In genomic region chr17:4557626-4558310, GRCh38 we compare ENCODE assay signal across 22 cellular contexts. TPM values are rescaled to one million over a fixed set of nuclear protein-coding genes. Genes with fewer than 3 reads are reported as not detected.
"Had no signal": no experiment of that assay in that cellular context is flagged by ENCODE, and none has a peak within 500 bp of the region (broad histone marks: within the 10 kb centered on the region; RNA-seq: fewer than 3 reads in every experiment).

No MANE protein-coding gene starts in this region.

- H3K27me3 Mint-ChIP-seq: naive B cell had no signal

- H3K36me3 ChIP-seq: cardiac muscle cell had no signal

- DNase-seq: activated CD4-positive, alpha-beta T cell treated with anti-CD3 and anti-CD28 coated beads, Interleukin-2, amount 50 U/mL, for 48 hours; activated CD4-positive, CD25-positive, alpha-beta regulatory T cell treated with anti-CD3 and anti-CD28 coated beads, Interleukin-2, amount 50 U/mL, for 72 hours; activated naive CD4-positive, alpha-beta T cell treated with anti-CD3 and anti-CD28 coated beads for 36 hours; adrenal gland; dorsolateral prefrontal cortex; left lung; mammary epithelial cell; naive B cell; nucleus accumbens; stimulated activated CD4-positive, alpha-beta T cell treated with anti-CD3 and anti-CD28 coated beads, Interleukin-4, amount 100 ng/mL, for 24 hours; stimulated activated naive CD4-positive, alpha-beta T cell treated with Interleukin-2 at 50 U/mL for 16 hours; T-helper 9 cell had no signal

- H3K27ac ChIP-seq: adrenal gland, cardiac muscle cell, dorsolateral prefrontal cortex, hepatocyte, left lung, right atrium auricular region, SK-N-MC, skin epidermis, suprapubic skin had no signal

- H3K4me2 ChIP-seq: hepatocyte had no signal

- H3K4me3 ChIP-seq: adrenal gland, cardiac muscle cell, dorsolateral prefrontal cortex, hepatocyte, left lung, right atrium auricular region, SK-N-MC, skin epidermis, suprapubic skin had no signal

- H3K4me3 Mint-ChIP-seq: activated naive CD4-positive, alpha-beta T cell treated with anti-CD3 and anti-CD28 coated beads for 36 hours had no signal

- H3K36me3 Mint-ChIP-seq: naive B cell had no signal

- ATAC-seq: left lung had no signal

- H3K9me3 Mint-ChIP-seq: activated naive CD4-positive, alpha-beta T cell treated with anti-CD3 and anti-CD28 coated beads for 36 hours; activated T-helper 2 cell treated with anti-CD3 and anti-CD28 coated beads, Interferon-gamma antibody, Interleukin-2, Interleukin-4, amounts not matched to agents 10 μg/mL and 5 μg/mL and 100 μg/mL, durations not matched to agents 14 hours and 24 hours and 36 hours; naive B cell had no signal

- H3K27ac Mint-ChIP-seq: activated naive CD4-positive, alpha-beta T cell treated with anti-CD3 and anti-CD28 coated beads for 36 hours; activated T-helper 2 cell treated with anti-CD3 and anti-CD28 coated beads, Interferon-gamma antibody, Interleukin-2, Interleukin-4, amounts not matched to agents 10 μg/mL and 5 μg/mL and 100 μg/mL, durations not matched to agents 14 hours and 24 hours and 36 hours; naive B cell; progenitor cell of endocrine pancreas had no signal

- H3K27me3 ChIP-seq: adrenal gland, cardiac muscle cell, dorsolateral prefrontal cortex, hepatocyte, left lung, right atrium auricular region, suprapubic skin had no signal

RNA-seq across cellular contexts. Expression of gene GGT6, which starts 2.6 kb away (rescaled TPM):
- total RNA-seq: activated naive CD4-positive, alpha-beta T cell treated with anti-CD3 and anti-CD28 coated beads for 36 hours; activated T-helper 2 cell treated with anti-CD3 and anti-CD28 coated beads, Interferon-gamma antibody, Interleukin-2, Interleukin-4, amounts not matched to agents 10 μg/mL and 5 μg/mL and 100 μg/mL, durations not matched to agents 14 hours and 24 hours and 36 hours; cardiac muscle cell; hepatocyte; mononuclear cell; progenitor cell of endocrine pancreas; right atrium auricular region had no signal
- polyA plus RNA-seq: cardiac muscle cell, hepatocyte had no signal

RNA-seq across cellular contexts. Expression of gene SMTNL2, which starts 26.6 kb away (rescaled TPM):
- total RNA-seq: activated naive CD4-positive, alpha-beta T cell treated with anti-CD3 and anti-CD28 coated beads for 36 hours; activated T-helper 2 cell treated with anti-CD3 and anti-CD28 coated beads, Interferon-gamma antibody, Interleukin-2, Interleukin-4, amounts not matched to agents 10 μg/mL and 5 μg/mL and 100 μg/mL, durations not matched to agents 14 hours and 24 hours and 36 hours; mammary epithelial cell; mononuclear cell had no signal
- polyA plus RNA-seq: keratinocyte, mammary epithelial cell had no signal

RNA-seq across cellular contexts. Expression of gene SPNS2, which starts 59.1 kb away (rescaled TPM):
- polyA plus RNA-seq: mammary epithelial cell had no signal
